ENCODE assay signal across 25 cellular contexts in the genomic region with DNA sequence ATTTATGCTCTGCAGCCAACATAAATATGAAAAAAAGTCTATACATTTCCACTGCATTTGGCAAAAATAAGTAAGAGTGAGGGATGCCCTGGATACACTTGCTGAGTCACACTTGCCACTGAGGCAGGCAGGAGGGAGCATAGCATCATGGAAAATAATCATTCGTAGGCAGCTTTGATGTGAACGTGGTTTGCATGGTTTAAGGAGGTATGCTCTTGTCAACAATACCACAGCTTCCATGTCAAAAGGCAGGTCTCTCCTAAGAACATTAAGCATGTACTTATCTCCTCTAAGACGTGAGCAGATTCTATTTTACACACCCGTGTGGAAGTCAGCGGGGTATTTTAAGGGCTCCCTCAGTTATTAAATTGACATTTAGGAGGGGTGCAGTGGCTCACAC.
"Had no signal": no experiment of that assay in that cellular context is flagged by ENCODE, and none has a peak within 500 bp of the region (broad histone marks: within the 10 kb centered on the region; RNA-seq: fewer than 3 reads in every experiment).

No MANE protein-coding gene starts in this region.

- H3K27ac ChIP-seq: HL-60, SJSA1, SK-N-MC had no signal

- H3K9me3 Mint-ChIP-seq: IgD-negative memory B cell had no signal

- H3K27ac Mint-ChIP-seq: IgD-negative memory B cell had no signal

- FAIRE-seq: HTR-8/SVneo, RCC 7860 had no signal

- H3K36me3 Mint-ChIP-seq: IgD-negative memory B cell had no signal

- DNase-seq: KBM-7, MG63, NCI-H1092, NCI-H1105 treated with DMSO at 0.1 percent for 48 hours, NCI-H1417 treated with DMSO at 0.1 percent for 48 hours, NCI-H146, NCI-H1694 treated with DMSO at 0.1 percent for 48 hours, NCI-H1930, NCI-H2081, NCI-H2107, NCI-H2227 treated with DMSO at 0.1 percent for 48 hours, NCI-H446, NCI-H510A, NCI-H524 treated with DMSO at 0.1 percent for 48 hours, NCI-H69, NCI-H774, Right ventricle myocardium superior, RPMI8226, SIG-M5 had no signal

- H3K4me3 Mint-ChIP-seq: IgD-negative memory B cell had no signal

- H3K4me1 ChIP-seq: SJSA1 had no signal

- H3K36me3 ChIP-seq: MG63, SJSA1 had no signal

- H3K9me3 ChIP-seq: MG63, SJSA1 had no signal

- H3K4me3 ChIP-seq: MG63, SJSA1, SK-N-MC had no signal

- H3K27me3 ChIP-seq: MG63, SJSA1 had no signal
